11 cellular contexts compared by ENCODE assay signal in the genomic region with DNA sequence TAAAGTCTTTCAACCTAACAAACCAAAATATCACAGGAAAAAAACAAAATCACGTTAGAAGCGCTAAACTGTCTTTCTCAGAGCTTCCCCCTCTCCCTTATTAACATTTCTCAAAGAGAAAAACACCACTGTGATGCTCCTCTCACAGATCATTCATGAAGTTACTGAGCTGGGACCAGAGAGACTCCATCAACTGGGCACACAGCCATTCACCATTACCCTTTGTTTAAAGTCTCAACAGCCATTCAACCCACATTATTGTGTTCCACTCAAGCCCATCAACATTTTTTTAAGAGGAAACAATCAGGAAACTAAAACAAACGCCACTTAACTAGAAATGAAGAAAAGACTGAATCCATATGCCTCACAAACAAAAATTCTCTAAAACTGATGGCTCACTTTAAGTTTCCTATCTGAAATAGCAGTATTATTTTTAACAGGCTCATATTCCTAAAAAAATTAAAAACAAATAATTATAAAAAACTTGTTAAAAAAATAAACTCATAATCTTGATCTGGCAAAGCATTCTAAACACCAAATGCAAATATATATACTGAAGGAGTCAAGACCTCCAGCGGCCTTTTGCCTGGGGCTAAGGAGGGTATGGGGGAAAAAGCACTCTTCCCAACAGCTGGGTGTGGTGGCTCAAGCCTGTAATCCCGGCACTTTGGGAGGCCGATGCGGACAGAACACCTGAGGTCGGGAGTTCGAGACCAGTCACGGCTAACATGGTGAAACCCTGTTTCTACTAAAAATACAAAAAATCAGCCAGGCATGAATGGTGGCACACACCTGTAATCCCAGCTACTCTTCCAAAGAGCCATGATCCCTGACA. TPM values are rescaled to one million over a fixed set of nuclear protein-coding genes. Genes with fewer than 3 reads are reported as not detected.
DNase-seq lines count a peak whose midpoint lies in the region; ATAC-seq, FAIRE-seq and TF ChIP-seq lines count a peak whose summit lies in the region.
"Had no signal": no experiment of that assay in that cellular context is flagged by ENCODE, and none has a peak within 500 bp of the region (broad histone marks: within the 10 kb centered on the region; RNA-seq: fewer than 3 reads in every experiment).

No MANE protein-coding gene starts in this region.

- ATAC-seq in Right ventricle myocardium superior (ENCODE audit: poor library complexity) (no peak), upper lobe of left lung (ENCODE audit: low FRiP score in 2 of 2) (no peak), HG02623 (IDR thresholded peaks at IDR 0.05; ENCODE audit: unreplicated experiment) (no peak)

- CTCF ChIA-PET in RWPE1 (lab: Yijun Ruan, JAX): interaction anchor here (0.7 to 1.3 kb wide), 3 partner anchors 14 to 192 kb away, joined by 3 to 11 read pairs (median 3); a partner anchor contains a TSS

- peaks cover 87% of the 10 kb centered on the region for H3K4me1 ChIP-seq in left ventricle myocardium inferior
- H3K4me1 ChIP-seq in iPS-20b (ENCODE audit: insufficient read depth, low read length): peaks cover 12% of the 10 kb centered on the region
- H3K4me1 ChIP-seq in upper lobe of left lung: peaks cover 43 to 62% (median 53%) of the 10 kb centered on the region in 4 donors

- TF ChIP-seq CTCF in left ventricle myocardium inferior (IDR thresholded peaks at IDR 0.05; ENCODE audit: borderline replicate concordance) (no peak), RWPE1 (conservative IDR thresholded peaks at IDR 0.05; ENCODE audit: low read depth) (no peak), upper lobe of left lung (IDR thresholded peaks at IDR 0.05) (no peak)

- WGBS in upper lobe of left lung, 2 donors: 72 to 73% methylated on average over 10 of the region's 10 CpGs

- DNase-seq in left ventricle myocardium inferior: no peak
- DNase-seq in Right ventricle myocardium superior: no peak
- DNase-seq in RWPE1 (ENCODE audit: low spot score): no peak
- no peak for DNase-seq in upper lobe of left lung
- no peak for DNase-seq in urothelium cell line (ENCODE audit: low spot score)
- DNase-seq in NCI-H1694 (lab: John Stamatoyannopoulos, UW): no peak
- DNase-seq: Calu3, NCI-H82 had no signal

- H3K9ac ChIP-seq in iPS-20b (ENCODE audit: low read depth, low read length): 0 out of 2 replicates have a peak overlapping the region, but pooled peaks have one; percentile 45

- TF ChIP-seq EP300 in upper lobe of left lung (IDR thresholded peaks at IDR 0.05): no peak

- H3K36me3 ChIP-seq in left ventricle myocardium inferior (peaks cover 5% of the 10 kb centered on the region), iPS-20b (ENCODE audit: insufficient read depth, low read depth, low read length) (peaks cover 12% of the 10 kb centered on the region; the same call in 1 of the 2 replicates), upper lobe of left lung (peaks cover 0 to 7% (median 2%) of the 10 kb centered on the region in 4 donors)

- H3K9me3 ChIP-seq in left ventricle myocardium inferior (replicated peaks) (no peaks in the 10 kb centered on the region), iPS-20b (ENCODE audit: insufficient read depth, low read depth, low read length) (no peaks in the 10 kb centered on the region), upper lobe of left lung (no peaks in the 10 kb centered on the region)

- H3K27me3 ChIP-seq in left ventricle myocardium inferior (ENCODE audit: low read depth): no peaks in the 10 kb centered on the region
- no peaks in the 10 kb centered on the region for H3K27me3 ChIP-seq in iPS-20b (ENCODE audit: insufficient read depth, low read length)
- H3K27me3 ChIP-seq in upper lobe of left lung: no peaks in the 10 kb centered on the region

- peak overlapping the region; percentile 28 for H3K27ac ChIP-seq in left ventricle myocardium inferior (replicated peaks)
- H3K27ac ChIP-seq in RWPE1: peak overlapping the region; percentile 90
- no peak overlapping the region for H3K27ac ChIP-seq in iPS-20b (ENCODE audit: low read length)
- peak overlapping the region; percentile 1 to 25 (median 19) for H3K27ac ChIP-seq in upper lobe of left lung

- intact Hi-C loops in left ventricle myocardium inferior (cut with micrococcal nuclease): no loop called here
- intact Hi-C loops in Right ventricle myocardium superior (cut with DNase I): no loop called here

- H3K4me3 ChIP-seq in left ventricle myocardium inferior (no peak overlapping the region), iPS-20b (ENCODE audit: low read length) (no peak overlapping the region), upper lobe of left lung (no peak overlapping the region)

- POLR2A ChIA-PET in RWPE1 (lab: Yijun Ruan, JAX; ENCODE audit: low non-redundant PET): no interaction called here

- TF ChIP-seq POLR2A in upper lobe of left lung (IDR thresholded peaks at IDR 0.05): no peak

- FAIRE-seq in urothelium cell line (lab: Jason Lieb, UNC): no peak

RNA-seq across cellular contexts. Expression of a gene that starts 14.0 kb away (rescaled TPM):
- 88.6 TPM for total RNA-seq in left ventricle myocardium inferior
- 97.4 TPM for total RNA-seq in Right ventricle myocardium superior
- total RNA-seq in upper lobe of left lung: 100 to 1,000 TPM in 3 of 6 donors, 10 to 100 TPM in 3; 82.7 to 194 (median 113) TPM

RNA-seq across cellular contexts. Expression of a gene that starts 26.4 kb away (rescaled TPM):
- total RNA-seq in left ventricle myocardium inferior (23.6 TPM), Right ventricle myocardium superior (20.9 TPM), upper lobe of left lung (100 to 1,000 TPM in 2 of 6 donors, 10 to 100 TPM in 4; 69.1 to 188 (median 89.9) TPM)

RNA-seq across cellular contexts. Expression of a gene that starts 39.8 kb away (rescaled TPM):
- total RNA-seq in left ventricle myocardium inferior (14.2 TPM), Right ventricle myocardium superior (12.9 TPM), upper lobe of left lung (10 to 100 TPM in 5 of 6 donors, 1 to 10 TPM in 1; 3.1 to 22.2 (median 17.4) TPM)

RNA-seq across cellular contexts. Expression of a gene that starts 39.9 kb away (rescaled TPM):
- total RNA-seq in left ventricle myocardium inferior (296 TPM), Right ventricle myocardium superior (350 TPM), upper lobe of left lung (10 to 100 TPM; 42.5 to 92.6 (median 72.2) TPM)

RNA-seq across cellular contexts. Expression of a gene that starts 47.5 kb away (rescaled TPM):
- 0.22 TPM for total RNA-seq in left ventricle myocardium inferior
- not detected for total RNA-seq in Right ventricle myocardium superior
- total RNA-seq in upper lobe of left lung: under 1 TPM in 2 of 6 donors, not detected in 4; 0.14 to 0.30 TPM
- total RNA-seq: Calu3, mononuclear cell had no signal
